Comparison of ENCODE assay signal across 1 cellular context in genomic region chr4:146175541-146176453, GRCh38.
A peak's percentile ranks its signal among the peaks of the same experiment; 100 is the strongest.
TF ChIP-seq lines count a peak whose summit lies in the region.

Gene LSM6, plus strand, starts transcription at chr4:146175718. Its CDS starts 7,204 bp downstream, at chr4:146182922.

TF ChIP-seq in HEK293, 187 proteins besides CTCF, POLR2A, EP300 and RAD21 (continued from another document and continues in another):
- TF ChIP-seq ZBTB26 (tag by site-specific recombination; optimal IDR thresholded peaks at IDR 0.05) (peak; percentile 72), ZBTB1 (tag by site-specific recombination; IDR thresholded peaks at IDR 0.05) (no peak), ZNF501 (tag by site-specific recombination; IDR thresholded peaks at IDR 0.05) (peak; percentile 62), ZNF76 (tag by site-specific recombination; IDR thresholded peaks at IDR 0.05; ENCODE audit: borderline replicate concordance, low read depth) (peak; percentile 48; the same call in 1 of the 2 replicates), SCRT1 (tag by site-specific recombination; IDR thresholded peaks at IDR 0.05; ENCODE audit: borderline replicate concordance) (no peak), ZNF10 (tag by site-specific recombination; IDR thresholded peaks at IDR 0.05) (no peak), ZNF692 (tag by site-specific recombination; IDR thresholded peaks at IDR 0.05) (peak; percentile 65), ZNF18 (tag by site-specific recombination; IDR thresholded peaks at IDR 0.05) (no peak), ZNF596 (tag by site-specific recombination; IDR thresholded peaks at IDR 0.05) (0 out of 2 replicates have a peak, but pooled peaks have one; percentile 22), FEZF1 (tag by site-specific recombination; IDR thresholded peaks at IDR 0.05) (no peak), ZNF830 (tag by site-specific recombination; IDR thresholded peaks at IDR 0.05; ENCODE audit: low read depth) (no peak), ZNF701 (tag by site-specific recombination; IDR thresholded peaks at IDR 0.05) (no peak), AEBP2 (tag by site-specific recombination; IDR thresholded peaks at IDR 0.05; ENCODE audit: borderline replicate concordance) (no peak), KLF17 (tag by site-specific recombination; IDR thresholded peaks at IDR 0.05) (no peak), ZNF521 (tag by site-specific recombination; IDR thresholded peaks at IDR 0.05) (no peak), ZNF776 (tag by site-specific recombination; IDR thresholded peaks at IDR 0.05; ENCODE audit: borderline replicate concordance) (no peak), ZNF157 (tag by site-specific recombination; IDR thresholded peaks at IDR 0.05) (no peak), KLF10 (tag by site-specific recombination; IDR thresholded peaks at IDR 0.05) (0 out of 2 replicates have a peak, but pooled peaks have one; percentile 23), ZNF791 (tag by site-specific recombination; IDR thresholded peaks at IDR 0.05) (no peak), HIC1 (tag by site-specific recombination; IDR thresholded peaks at IDR 0.05) (no peak), ZSCAN30 (tag by site-specific recombination; IDR thresholded peaks at IDR 0.05) (peak; percentile 56; the same call in 1 of the 2 replicates), ZNF398 (tag by site-specific recombination; IDR thresholded peaks at IDR 0.05) (no peak), ZNF561 (tag by site-specific recombination; IDR thresholded peaks at IDR 0.05; ENCODE audit: borderline replicate concordance) (0 out of 2 replicates have a peak, but pooled peaks have one; percentile 5), GLI2 (tag by site-specific recombination; IDR thresholded peaks at IDR 0.05; ENCODE audit: borderline replicate concordance, low read depth) (no peak), ZNF174 (tag by site-specific recombination; IDR thresholded peaks at IDR 0.05) (no peak), ZNF777 (tag by site-specific recombination; IDR thresholded peaks at IDR 0.05; ENCODE audit: borderline replicate concordance) (no peak), ZBTB8A (tag by site-specific recombination; IDR thresholded peaks at IDR 0.05) (peak; percentile 79), ZNF280D (tag by site-specific recombination; IDR thresholded peaks at IDR 0.05) (no peak)
- TF ChIP-seq, protein P1, sequence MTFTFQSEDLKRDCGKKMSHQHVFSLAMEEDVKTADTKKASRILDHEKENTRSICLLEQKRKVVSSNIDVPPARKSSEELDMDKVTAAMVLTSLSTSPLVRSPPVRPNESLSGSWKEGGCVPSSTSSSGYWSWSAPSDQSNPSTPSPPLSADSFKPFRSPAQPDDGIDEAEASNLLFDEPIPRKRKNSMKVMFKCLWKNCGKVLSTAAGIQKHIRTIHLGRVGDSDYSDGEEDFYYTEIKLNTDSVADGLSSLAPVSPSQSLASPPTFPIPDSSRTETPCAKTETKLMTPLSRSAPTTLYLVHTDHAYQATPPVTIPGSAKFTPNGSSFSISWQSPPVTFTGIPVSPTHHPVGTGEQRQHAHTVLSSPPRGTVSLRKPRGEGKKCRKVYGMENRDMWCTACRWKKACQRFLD (tag by site-specific recombination; IDR thresholded peaks at IDR 0.05): no peak
- TF ChIP-seq, protein P2, sequence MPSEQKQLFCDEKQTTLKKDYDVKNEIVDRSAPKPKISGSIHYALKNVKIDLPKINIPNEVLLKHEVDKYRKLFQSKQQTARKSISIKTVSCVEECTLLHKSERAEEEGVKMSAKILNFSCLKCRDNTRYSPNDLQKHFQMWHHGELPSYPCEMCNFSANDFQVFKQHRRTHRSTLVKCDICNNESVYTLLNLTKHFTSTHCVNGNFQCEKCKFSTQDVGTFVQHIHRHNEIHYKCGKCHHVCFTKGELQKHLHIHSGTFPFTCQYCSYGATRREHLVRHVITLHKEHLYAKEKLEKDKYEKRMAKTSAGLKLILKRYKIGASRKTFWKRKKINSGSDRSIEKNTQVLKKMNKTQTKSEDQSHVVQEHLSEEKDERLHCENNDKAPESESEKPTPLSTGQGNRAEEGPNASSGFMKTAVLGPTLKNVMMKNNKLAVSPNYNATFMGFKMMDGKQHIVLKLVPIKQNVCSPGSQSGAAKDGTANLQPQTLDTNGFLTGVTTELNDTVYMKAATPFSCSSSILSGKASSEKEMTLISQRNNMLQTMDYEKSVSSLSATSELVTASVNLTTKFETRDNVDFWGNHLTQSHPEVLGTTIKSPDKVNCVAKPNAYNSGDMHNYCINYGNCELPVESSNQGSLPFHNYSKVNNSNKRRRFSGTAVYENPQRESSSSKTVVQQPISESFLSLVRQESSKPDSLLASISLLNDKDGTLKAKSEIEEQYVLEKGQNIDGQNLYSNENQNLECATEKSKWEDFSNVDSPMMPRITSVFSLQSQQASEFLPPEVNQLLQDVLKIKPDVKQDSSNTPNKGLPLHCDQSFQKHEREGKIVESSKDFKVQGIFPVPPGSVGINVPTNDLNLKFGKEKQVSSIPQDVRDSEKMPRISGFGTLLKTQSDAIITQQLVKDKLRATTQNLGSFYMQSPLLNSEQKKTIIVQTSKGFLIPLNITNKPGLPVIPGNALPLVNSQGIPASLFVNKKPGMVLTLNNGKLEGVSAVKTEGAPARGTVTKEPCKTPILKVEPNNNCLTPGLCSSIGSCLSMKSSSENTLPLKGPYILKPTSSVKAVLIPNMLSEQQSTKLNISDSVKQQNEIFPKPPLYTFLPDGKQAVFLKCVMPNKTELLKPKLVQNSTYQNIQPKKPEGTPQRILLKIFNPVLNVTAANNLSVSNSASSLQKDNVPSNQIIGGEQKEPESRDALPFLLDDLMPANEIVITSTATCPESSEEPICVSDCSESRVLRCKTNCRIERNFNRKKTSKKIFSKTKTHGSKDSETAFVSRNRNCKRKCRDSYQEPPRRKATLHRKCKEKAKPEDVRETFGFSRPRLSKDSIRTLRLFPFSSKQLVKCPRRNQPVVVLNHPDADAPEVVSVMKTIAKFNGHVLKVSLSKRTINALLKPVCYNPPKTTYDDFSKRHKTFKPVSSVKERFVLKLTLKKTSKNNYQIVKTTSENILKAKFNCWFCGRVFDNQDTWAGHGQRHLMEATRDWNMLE (tag by site-specific recombination; conservative IDR thresholded peaks at IDR 0.05; ENCODE audit: low read depth): peak; percentile 25; the same call in 1 of the 2 replicates
